17 cellular contexts compared by ENCODE assay signal in the genomic region with DNA sequence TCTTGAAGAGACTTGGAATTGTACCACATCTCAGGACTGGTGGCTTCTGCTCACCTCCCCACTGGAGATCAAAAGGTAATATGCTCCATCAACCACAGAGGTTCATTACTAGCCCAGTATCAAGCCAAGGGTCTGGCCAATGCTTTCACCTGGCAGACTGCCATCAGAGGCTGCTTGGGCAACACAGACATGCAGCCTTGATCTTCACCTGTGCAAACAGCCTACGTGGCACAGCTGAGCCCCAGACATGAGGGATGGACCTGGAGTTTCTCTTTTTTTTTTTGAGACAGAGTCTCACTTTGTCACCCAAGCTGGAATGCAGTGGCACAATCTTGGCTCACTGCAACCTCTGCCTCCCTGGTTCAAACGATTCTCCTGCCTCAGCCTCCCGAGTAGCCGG.
A peak's percentile ranks its signal among the peaks of the same experiment; 100 is the strongest.
DNase-seq lines count a peak whose midpoint lies in the region; ATAC-seq and TF ChIP-seq lines count a peak whose summit lies in the region.
"Had no signal": no experiment of that assay in that cellular context is flagged by ENCODE, and none has a peak within 500 bp of the region (broad histone marks: within the 10 kb centered on the region; RNA-seq: fewer than 3 reads in every experiment).

No MANE protein-coding gene starts in this region.

- no peak for ATAC-seq in HG03159 (IDR thresholded peaks at IDR 0.05; ENCODE audit: unreplicated experiment)
- ATAC-seq: heart left ventricle, SK-N-SH treated with all-trans-retinoic acid at 6 μM for 48 hours had no signal

- H2AFZ ChIP-seq in PC-9 = no peak overlapping the region

- CTCF ChIA-PET in PC-9 (lab: Charles Lee) = interaction anchor here (1.4 kb wide), 1 partner anchor 285 kb away, joined by 4 read pairs; no protein-coding TSS in a partner anchor

- no peaks in the 10 kb centered on the region for H3K9me3 ChIP-seq in PC-9 (ENCODE audit: insufficient read depth, low read depth)
- H3K9me3 ChIP-seq: heart left ventricle, neutrophil, right atrium auricular region had no signal

- no peaks in the 10 kb centered on the region for H3K27me3 ChIP-seq in PC-9 (ENCODE audit: insufficient read depth, low read depth)
- H3K27me3 ChIP-seq: right atrium auricular region had no signal

- intact Hi-C loops in PC-9 (cut with micrococcal nuclease; ENCODE audit: unreplicated experiment) = loop anchor here (1.0 to 5.0 kb wide), 5 partner anchors 40 to 158 kb away; no protein-coding TSS in a partner anchor

- no peaks in the 10 kb centered on the region for H3K9me2 ChIP-seq in PC-9 (ENCODE audit: insufficient read depth)

- BruUV-seq in PC-9 (replicated peaks; lab: Mats Ljungman, UMichigan) = no TSS peak

- no peaks in the 10 kb centered on the region for H3K36me3 ChIP-seq in PC-9 (ENCODE audit: low read depth)
- H3K36me3 ChIP-seq: heart left ventricle, neutrophil, right atrium auricular region had no signal

- peak overlapping the region; percentile 40 for H3K4me2 ChIP-seq in PC-9

- peak overlapping the region; percentile 40 for H3K27ac ChIP-seq in PC-9
- H3K27ac ChIP-seq: heart left ventricle, neutrophil, right atrium auricular region had no signal

- peak; percentile 92 for DNase-seq in DMS53 (lab: John Stamatoyannopoulos, UW)
- DNase-seq in NCI-H146 (lab: John Stamatoyannopoulos, UW) = peak; percentile 92
- DNase-seq in PC-9 = peak; percentile 69 to 88
- DNase-seq in glomerular visceral epithelial cell (ENCODE audit: extremely low spot score) = peak; percentile 36
- DNase-seq in NCI-H187 (lab: John Stamatoyannopoulos, UW) = no peak
- no peak for DNase-seq in anterior cingulate cortex (lab: John Stamatoyannopoulos, UW)
- DNase-seq in GM19240 (ENCODE audit: insufficient read length, low spot score) = no peak
- DNase-seq: activated CD4-positive, alpha-beta T cell treated with anti-CD3 and anti-CD28 coated beads for 48 hours; activated CD8-positive, alpha-beta memory T cell treated with anti-CD3 and anti-CD28 coated beads, Interleukin-2, amount 50 U/mL, for 48 hours; activated naive CD4-positive, alpha-beta T cell treated with anti-CD3 and anti-CD28 coated beads for 36 hours; GDM1; H7; heart left ventricle had no signal

- POLR2A ChIA-PET in PC-9 (lab: Charles Lee; ENCODE audit: unreplicated experiment) = interaction anchor here (0.6 to 0.9 kb wide), 6 partner anchors 13 to 111 kb away, joined by 3 to 9 read pairs (median 4); no protein-coding TSS in a partner anchor

- no peaks in the 10 kb centered on the region for H3K79me2 ChIP-seq in PC-9 (ENCODE audit: low read depth)

- no peaks in the 10 kb centered on the region for H4K20me1 ChIP-seq in PC-9 (ENCODE audit: insufficient read depth)

- peaks cover 53% of the 10 kb centered on the region for H3K4me1 ChIP-seq in PC-9 (replicated peaks; ENCODE audit: insufficient read depth)
- H3K4me1 ChIP-seq: heart left ventricle, right atrium auricular region had no signal

- H3F3A ChIP-seq in PC-9 (ENCODE audit: insufficient read depth, low read depth) = peaks cover 30% of the 10 kb centered on the region

- TF ChIP-seq CTCF in PC-9 (conservative IDR thresholded peaks at IDR 0.05) = no peak

- H3K4me3 ChIP-seq in PC-9 = no peak overlapping the region
- H3K4me3 ChIP-seq: heart left ventricle, right atrium auricular region had no signal

Comparison
In these comparisons a context has a peak if more than half of its experiments do, and no peak if none do; other contexts are left out.
1. DNase-seq: peak in DMS53 (single experiment), NCI-H146 (single experiment), PC-9 (2 of 2) and glomerular visceral epithelial cell (single experiment); none in NCI-H187 (0 of 2), anterior cingulate cortex (0 of 58) and GM19240 (single experiment).